In genomic region chr9:91082709-91083108, GRCh38 we compare ENCODE assay signal across 24 cellular contexts.
DNase-seq lines count a peak whose midpoint lies in the region; ATAC-seq lines count a peak whose summit lies in the region.
"Had no signal": no experiment of that assay in that cellular context is flagged by ENCODE, and none has a peak within 500 bp of the region (broad histone marks: within the 10 kb centered on the region; RNA-seq: fewer than 3 reads in every experiment).

No MANE protein-coding gene starts in this region.

- no peak for DNase-seq in activated naive CD8-positive, alpha-beta T cell treated with anti-CD3 and anti-CD28 coated beads for 36 hours
- DNase-seq in activated naive CD8-positive, alpha-beta T cell treated with anti-CD3 and anti-CD28 coated beads, Interleukin-2, amount 50 U/mL, for 24 hours = no peak
- peak; percentile 43 for DNase-seq in NCI-H2029 (lab: John Stamatoyannopoulos, UW)
- no peak for DNase-seq in NOMO-1 treated with dmso at 0.1 percent for 144 hours (lab: John Stamatoyannopoulos, UW; ENCODE audit: unreplicated experiment)
- DNase-seq in GDM1 (lab: John Stamatoyannopoulos, UW) = no peak
- DNase-seq: C1 segment of cervical spinal cord; Caco-2; CD8-positive, alpha-beta T cell; DND-41; H9; KBM-7; NCI-H1048; NCI-H1694 treated with DMSO at 0.1 percent for 48 hours; NCI-H2107; NCI-H446 treated with DMSO at 0.1 percent for 48 hours; NCI-H526; NCI-H82; SIG-M5; SK-N-SH; SW 1271 had no signal

- peaks cover 4% of the 10 kb centered on the region for H3K27me3 Mint-ChIP-seq in activated naive CD8-positive, alpha-beta T cell treated with anti-CD3 and anti-CD28 coated beads for 36 hours
- no peaks in the 10 kb centered on the region for H3K27me3 Mint-ChIP-seq in activated naive CD8-positive, alpha-beta T cell treated with anti-CD3 and anti-CD28 coated beads, Interleukin-2, amount 50 U/mL, for 24 hours
- H3K27me3 Mint-ChIP-seq in dendritic cell treated with granulocyte-macrophage colony-stimulating factor and Interleukin-4, amounts not matched to agents 40 ng/mL and 50 ng/mL, for 4 days = no peaks in the 10 kb centered on the region

- intact Hi-C loops in dendritic cell treated with granulocyte-macrophage colony-stimulating factor and Interleukin-4, amounts not matched to agents 40 ng/mL and 50 ng/mL, for 4 days (cut with micrococcal nuclease) = no loop called here

- no peak for ATAC-seq in activated naive CD8-positive, alpha-beta T cell treated with anti-CD3 and anti-CD28 coated beads, Interleukin-2, amount 50 U/mL, for 24 hours
- ATAC-seq in HG03108 (IDR thresholded peaks at IDR 0.05; ENCODE audit: unreplicated experiment) = no peak
- ATAC-seq: A549; CD8-positive, alpha-beta T cell had no signal

- H3K9me3 Mint-ChIP-seq in activated naive CD8-positive, alpha-beta T cell treated with anti-CD3 and anti-CD28 coated beads for 36 hours = peaks cover 1% of the 10 kb centered on the region
- H3K9me3 Mint-ChIP-seq in activated naive CD8-positive, alpha-beta T cell treated with anti-CD3 and anti-CD28 coated beads, Interleukin-2, amount 50 U/mL, for 24 hours = peaks cover 10% of the 10 kb centered on the region
- peaks cover 8% of the 10 kb centered on the region for H3K9me3 Mint-ChIP-seq in dendritic cell treated with granulocyte-macrophage colony-stimulating factor and Interleukin-4, amounts not matched to agents 40 ng/mL and 50 ng/mL, for 4 days
- H3K9me3 Mint-ChIP-seq: CD8-positive, alpha-beta T cell; H9 had no signal

- no peak overlapping the region for H3K4me3 Mint-ChIP-seq in activated naive CD8-positive, alpha-beta T cell treated with anti-CD3 and anti-CD28 coated beads for 36 hours
- H3K4me3 Mint-ChIP-seq in activated naive CD8-positive, alpha-beta T cell treated with anti-CD3 and anti-CD28 coated beads, Interleukin-2, amount 50 U/mL, for 24 hours = no peak overlapping the region
- no peak overlapping the region for H3K4me3 Mint-ChIP-seq in dendritic cell treated with granulocyte-macrophage colony-stimulating factor and Interleukin-4, amounts not matched to agents 40 ng/mL and 50 ng/mL, for 4 days
- H3K4me3 Mint-ChIP-seq: CD8-positive, alpha-beta T cell; H9; T-helper 1 cell treated with Interleukin-12 subunit alpha and Interleukin-12 subunit beta and Interleukin-4 antibody, amounts not matched to agents 30 μg/mL and 1 μg/mL, for 36 hours had no signal

- peak overlapping the region; percentile 9 for H3K27ac Mint-ChIP-seq in activated naive CD8-positive, alpha-beta T cell treated with anti-CD3 and anti-CD28 coated beads for 36 hours
- H3K27ac Mint-ChIP-seq in activated naive CD8-positive, alpha-beta T cell treated with anti-CD3 and anti-CD28 coated beads, Interleukin-2, amount 50 U/mL, for 24 hours = no peak overlapping the region
- H3K27ac Mint-ChIP-seq in dendritic cell treated with granulocyte-macrophage colony-stimulating factor and Interleukin-4, amounts not matched to agents 40 ng/mL and 50 ng/mL, for 4 days = peak overlapping the region; percentile 37
- H3K27ac Mint-ChIP-seq: CD8-positive, alpha-beta T cell; H9; T-helper 1 cell treated with Interleukin-12 subunit alpha and Interleukin-12 subunit beta and Interleukin-4 antibody, amounts not matched to agents 30 μg/mL and 1 μg/mL, for 36 hours had no signal

- H3K4me1 Mint-ChIP-seq in activated naive CD8-positive, alpha-beta T cell treated with anti-CD3 and anti-CD28 coated beads for 36 hours = peaks cover 3% of the 10 kb centered on the region
- H3K4me1 Mint-ChIP-seq in activated naive CD8-positive, alpha-beta T cell treated with anti-CD3 and anti-CD28 coated beads, Interleukin-2, amount 50 U/mL, for 24 hours = peaks cover 22% of the 10 kb centered on the region
- H3K4me1 Mint-ChIP-seq in dendritic cell treated with granulocyte-macrophage colony-stimulating factor and Interleukin-4, amounts not matched to agents 40 ng/mL and 50 ng/mL, for 4 days (ENCODE audit: low read depth) = peaks cover 31% of the 10 kb centered on the region

- H3K36me3 Mint-ChIP-seq in activated naive CD8-positive, alpha-beta T cell treated with anti-CD3 and anti-CD28 coated beads for 36 hours = no peaks in the 10 kb centered on the region
- no peaks in the 10 kb centered on the region for H3K36me3 Mint-ChIP-seq in activated naive CD8-positive, alpha-beta T cell treated with anti-CD3 and anti-CD28 coated beads, Interleukin-2, amount 50 U/mL, for 24 hours (ENCODE audit: low read depth)
- no peaks in the 10 kb centered on the region for H3K36me3 Mint-ChIP-seq in dendritic cell treated with granulocyte-macrophage colony-stimulating factor and Interleukin-4, amounts not matched to agents 40 ng/mL and 50 ng/mL, for 4 days (ENCODE audit: low read depth)
- H3K36me3 Mint-ChIP-seq: CD8-positive, alpha-beta T cell had no signal
